ENCODE assay signal across 9 cellular contexts in genomic region chr5:67287795-67288194, GRCh38.
DNase-seq lines count a peak whose midpoint lies in the region; ATAC-seq and TF ChIP-seq lines count a peak whose summit lies in the region.
"Had no signal": no experiment of that assay in that cellular context is flagged by ENCODE, and none has a peak within 500 bp of the region (broad histone marks: within the 10 kb centered on the region; RNA-seq: fewer than 3 reads in every experiment).

No MANE protein-coding gene starts in this region.

- no peak overlapping the region for H2BK120ac ChIP-seq in trophoblast cell (ENCODE audit: insufficient read depth, low read length, poor library complexity)

- no TSS peak for BruUV-seq in PC-3 (replicated peaks; lab: Mats Ljungman, UMichigan)

- POLR2A ChIA-PET in PC-3 (lab: Charles Lee; ENCODE audit: unreplicated experiment), result no interaction called here

- no peak overlapping the region for H4K12ac ChIP-seq in trophoblast cell (ENCODE audit: low read depth, low read length)

- H2AK5ac ChIP-seq in trophoblast cell (ENCODE audit: low read length), result no peak overlapping the region

- peaks cover 4% of the 10 kb centered on the region for H3K27me3 Mint-ChIP-seq in activated naive CD4-positive, alpha-beta T cell treated with anti-CD3 and anti-CD28 coated beads, Interleukin-2, amount 10 ng/mL, durations not matched to agents 7 days and 5 days

- no peak for TF ChIP-seq CTCF in RWPE2 (IDR thresholded peaks at IDR 0.05; ENCODE audit: poor library complexity, severe bottlenecking)
- no peak for TF ChIP-seq CTCF in PC-3 (conservative IDR thresholded peaks at IDR 0.05; ENCODE audit: low read depth, low read length)

- DNase-seq in Daoy (ENCODE audit: low read depth) (peak; percentile 32), RWPE2 (ENCODE audit: low spot score) (no peak), fibroblast of gingiva (ENCODE audit: low read depth) (peak; percentile 62), trophoblast cell (peak; percentile 32 to 84), PC-3 (no peak)
- DNase-seq in activated naive CD4-positive, alpha-beta T cell treated with anti-CD3 and anti-CD28 coated beads, Interleukin-2, amount 10 ng/mL, durations not matched to agents 7 days and 5 days, result no peak
- DNase-seq: heart left ventricle had no signal

- no peaks in the 10 kb centered on the region for H3K27me3 ChIP-seq in RWPE2 (ENCODE audit: insufficient read depth, poor library complexity, severe bottlenecking)
- no peaks in the 10 kb centered on the region for H3K27me3 ChIP-seq in trophoblast cell (ENCODE audit: insufficient read depth, low read length)
- H3K27me3 ChIP-seq in PC-3 (ENCODE audit: low read length), result no peaks in the 10 kb centered on the region
- H3K27me3 ChIP-seq: heart left ventricle had no signal

- H3K27ac ChIP-seq in RWPE2 (ENCODE audit: poor library complexity, severe bottlenecking) (no peak overlapping the region), trophoblast cell (ENCODE audit: low read depth, low read length) (no peak overlapping the region), PC-3 (ENCODE audit: low read length) (no peak overlapping the region)

- H4K20me1 ChIP-seq in PC-3 (ENCODE audit: low read length), result no peaks in the 10 kb centered on the region

- ATAC-seq in RWPE2 (ENCODE audit: low read depth) (peak; percentile 59; the same call in 2 of the 3 replicates), GM21526 (IDR thresholded peaks at IDR 0.05; ENCODE audit: low FRiP score, unreplicated experiment) (no peak), PC-3 (no peak), HG03432 (IDR thresholded peaks at IDR 0.05; ENCODE audit: unreplicated experiment) (no peak)

- no peaks in the 10 kb centered on the region for H3K9me3 ChIP-seq in RWPE2 (ENCODE audit: severe bottlenecking)
- H3K9me3 ChIP-seq in trophoblast cell (ENCODE audit: insufficient read depth, low read depth, low read length), result no peaks in the 10 kb centered on the region
- H3K9me3 ChIP-seq in PC-3 (ENCODE audit: low read length), result no peaks in the 10 kb centered on the region
- H3K9me3 ChIP-seq: heart left ventricle had no signal

- H3K4ac ChIP-seq in trophoblast cell (ENCODE audit: low read depth, low read length), result no peak overlapping the region

- H3K79me1 ChIP-seq in trophoblast cell (ENCODE audit: low read length), result no peaks in the 10 kb centered on the region

- H3K4me3 Mint-ChIP-seq in activated naive CD4-positive, alpha-beta T cell treated with anti-CD3 and anti-CD28 coated beads, Interleukin-2, amount 10 ng/mL, durations not matched to agents 7 days and 5 days, result no peak overlapping the region

- no peak overlapping the region for H2BK12ac ChIP-seq in trophoblast cell (ENCODE audit: low read length)

- no peak overlapping the region for H3K23ac ChIP-seq in trophoblast cell (ENCODE audit: low read length)

- no peak overlapping the region for H3K18ac ChIP-seq in trophoblast cell (ENCODE audit: low read length)

- H3K4me1 ChIP-seq in RWPE2 (ENCODE audit: insufficient read depth, poor library complexity, severe bottlenecking) (peaks cover 5% of the 10 kb centered on the region), trophoblast cell (ENCODE audit: control insufficient read depth in 1 of 2, insufficient read depth in 2 of 2, low read length in 2 of 2) (peaks cover 0 to 2% of the 10 kb centered on the region in 2 experiments), PC-3 (ENCODE audit: insufficient read depth, low read length) (no peaks in the 10 kb centered on the region)

- H4K8ac ChIP-seq in trophoblast cell (ENCODE audit: low read depth, low read length), result no peak overlapping the region

- H2BK5ac ChIP-seq in trophoblast cell (ENCODE audit: low read depth, low read length, poor library complexity), result no peak overlapping the region

- no peaks in the 10 kb centered on the region for H3K9me3 Mint-ChIP-seq in activated naive CD4-positive, alpha-beta T cell treated with anti-CD3 and anti-CD28 coated beads, Interleukin-2, amount 10 ng/mL, durations not matched to agents 7 days and 5 days

- H3K36me3 Mint-ChIP-seq in activated naive CD4-positive, alpha-beta T cell treated with anti-CD3 and anti-CD28 coated beads, Interleukin-2, amount 10 ng/mL, durations not matched to agents 7 days and 5 days, result no peaks in the 10 kb centered on the region

- CTCF ChIA-PET in PC-3 (lab: Charles Lee), result no interaction called here
- CTCF ChIA-PET in activated naive CD4-positive, alpha-beta T cell treated with anti-CD3 and anti-CD28 coated beads, Interleukin-2, amount 10 ng/mL, durations not matched to agents 7 days and 5 days (lab: Charles Lee), result no interaction called here

- no CpG with 5 or more reads among the region's 1 CpG for WGBS in trophoblast cell (ENCODE audit: extremely low coverage, insufficient coverage, insufficient read length)

- no peak overlapping the region for H3K14ac ChIP-seq in trophoblast cell (ENCODE audit: low read length)

- H3K9ac ChIP-seq in trophoblast cell (ENCODE audit: low read length), result no peak overlapping the region
- H3K9ac ChIP-seq in PC-3 (ENCODE audit: low read length), result no peak overlapping the region

- H3K4me3 ChIP-seq in RWPE2 (ENCODE audit: severe bottlenecking), result no peak overlapping the region
- H3K4me3 ChIP-seq in trophoblast cell (ENCODE audit: low read depth, low read length), result no peak overlapping the region
- H3K4me3 ChIP-seq in PC-3 (ENCODE audit: low read length), result no peak overlapping the region
- H3K4me3 ChIP-seq: heart left ventricle had no signal

- H3F3A ChIP-seq in PC-3 (ENCODE audit: low read length, unreplicated experiment), result no peaks in the 10 kb centered on the region

- no peak overlapping the region for H3K27ac Mint-ChIP-seq in activated naive CD4-positive, alpha-beta T cell treated with anti-CD3 and anti-CD28 coated beads, Interleukin-2, amount 10 ng/mL, durations not matched to agents 7 days and 5 days

- no peak overlapping the region for H4K91ac ChIP-seq in trophoblast cell (ENCODE audit: low read depth, low read length)

- H3K36me3 ChIP-seq in RWPE2 (ENCODE audit: low read depth) (no peaks in the 10 kb centered on the region), trophoblast cell (ENCODE audit: control insufficient read depth in 1 of 2, insufficient read depth in 2 of 2, low read length in 2 of 2) (no peaks in the 10 kb centered on the region), PC-3 (ENCODE audit: low read depth, low read length) (no peaks in the 10 kb centered on the region)
- H3K36me3 ChIP-seq: heart left ventricle had no signal

- H3K9me2 ChIP-seq in PC-3 (replicated peaks; ENCODE audit: low read length), result no peaks in the 10 kb centered on the region

- no peak overlapping the region for H2AFZ ChIP-seq in trophoblast cell (ENCODE audit: insufficient read depth, low read length, poor library complexity)
- no peak overlapping the region for H2AFZ ChIP-seq in PC-3 (ENCODE audit: low read length)

- H3K4me2 ChIP-seq in trophoblast cell (ENCODE audit: low read length) (no peak overlapping the region), PC-3 (ENCODE audit: low read length) (no peak overlapping the region)

- H3K79me2 ChIP-seq in trophoblast cell (ENCODE audit: control insufficient read depth, insufficient read depth, low read length, poor library complexity), result no peaks in the 10 kb centered on the region
- no peaks in the 10 kb centered on the region for H3K79me2 ChIP-seq in PC-3 (ENCODE audit: low read length)

- intact Hi-C loops in PC-3 (cut with micrococcal nuclease), result no loop called here

- H3K4me1 Mint-ChIP-seq in activated naive CD4-positive, alpha-beta T cell treated with anti-CD3 and anti-CD28 coated beads, Interleukin-2, amount 10 ng/mL, durations not matched to agents 7 days and 5 days, result no peaks in the 10 kb centered on the region

Comparison
In these comparisons a context has a peak if more than half of its experiments do, and no peak if none do; other contexts are left out.
1. DNase-seq: peak in Daoy (single experiment), fibroblast of gingiva (single experiment) and trophoblast cell (2 of 2); none in RWPE2 (single experiment), PC-3 (single experiment) and activated naive CD4-positive, alpha-beta T cell treated with anti-CD3 and anti-CD28 coated beads, Interleukin-2, amount 10 ng/mL, durations not matched to agents 7 days and 5 days (single experiment).